In genomic region chr14:97703006-97703760, GRCh38 we compare ENCODE assay signal across 16 cellular contexts.
DNase-seq lines count a peak whose midpoint lies in the region; ATAC-seq, FAIRE-seq and TF ChIP-seq lines count a peak whose summit lies in the region.
"Had no signal": no experiment of that assay in that cellular context is flagged by ENCODE, and none has a peak within 500 bp of the region (broad histone marks: within the 10 kb centered on the region; RNA-seq: fewer than 3 reads in every experiment).

No MANE protein-coding gene starts in this region.

- intact Hi-C loops in activated CD4-positive, alpha-beta T cell treated with anti-CD3 and anti-CD28 coated beads for 36 hours (cut with DNase I, micrococcal nuclease): loop anchor here in 1 of 2 experiments (10.0 kb wide), 1 partner anchor 522 kb away; no protein-coding TSS in a partner anchor
- intact Hi-C loops in GM12878 (cut with micrococcal nuclease; ENCODE audit: unreplicated experiment): loop anchor here (10.0 kb wide), 2 partner anchors 158 to 288 kb away; no protein-coding TSS in a partner anchor

- CTCF ChIA-PET in activated CD4-positive, alpha-beta T cell treated with anti-CD3 and anti-CD28 coated beads for 36 hours (lab: Charles Lee): interaction anchor here (0.6 to 1.7 kb wide), 5 partner anchors 10 to 167 kb away, joined by 3 to 4 read pairs (median 3); no protein-coding TSS in a partner anchor
- CTCF ChIA-PET in WTC11 (lab: Charles Lee) (no interaction called here), GM12878 (lab: Yijun Ruan, JAX) (interaction anchor here (0.6 kb wide), 2 partner anchors 91 to 143 kb away, joined by 3 read pairs; no protein-coding TSS in a partner anchor)

- FAIRE-seq in GM12878 (lab: Jason Lieb, UNC): no peak
- FAIRE-seq: astrocyte had no signal

- no peaks in the 10 kb centered on the region for H3K79me2 ChIP-seq in GM12878 (ENCODE audit: control insufficient read depth, insufficient read depth, low read length)
- H3K79me2 ChIP-seq in GM23248 (ENCODE audit: insufficient read depth): no peaks in the 10 kb centered on the region

- TF ChIP-seq CTCF in WTC11 (IDR thresholded peaks at IDR 0.05) (no peak), GM12878 (IDR thresholded peaks at IDR 0.05 in 2 of 3, conservative IDR thresholded peaks at IDR 0.05 in 1 of 3; ENCODE audit: control insufficient read depth in 2 of 3, extremely low read depth in 1 of 3, insufficient read depth in 1 of 3, low read depth in 3 of 3, low read length in 3 of 3) (no peak), osteocyte (IDR thresholded peaks at IDR 0.05) (no peak)

- H4K20me1 ChIP-seq in GM12878 (ENCODE audit: control insufficient read depth, insufficient read depth) (no peaks in the 10 kb centered on the region), GM23248 (ENCODE audit: insufficient read depth) (no peaks in the 10 kb centered on the region)

- RAD21 ChIA-PET in GM12878 (lab: Charles Lee; ENCODE audit: unreplicated experiment): no interaction called here

- DNase-seq in activated CD4-positive, alpha-beta T cell treated with anti-CD3 and anti-CD28 coated beads for 36 hours: peak; percentile 28
- DNase-seq in activated CD4-positive, alpha-beta T cell treated with anti-CD3 and anti-CD28 coated beads, Interleukin-2, amount 50 U/mL, for 1 hour: no peak
- DNase-seq in WTC11 (ENCODE audit: low spot score): no peak
- peak; percentile 53 for DNase-seq in GM12878 (ENCODE audit: low read depth, low spot score)
- DNase-seq in stimulated activated effector memory CD8-positive, alpha-beta T cell treated with anti-CD3 and anti-CD28 coated beads, Interleukin-12 subunit alpha, Interleukin-12 subunit beta, amount 100 ng/mL, for 72 hours (ENCODE audit: low spot score in 2 of 2): peak in 1 of 2 donors; percentile 60
- no peak for DNase-seq in foreskin melanocyte
- DNase-seq in GM23248: no peak
- DNase-seq in osteocyte (ENCODE audit: extremely low spot score, unreplicated experiment): no peak
- DNase-seq: hypothalamus, KBM-7, left lung, NCI-H1436 treated with DMSO at 0.1 percent for 48 hours, NCI-H526 had no signal

- ATAC-seq in activated CD4-positive, alpha-beta T cell treated with anti-CD3 and anti-CD28 coated beads for 36 hours: peak; percentile 56
- ATAC-seq in WTC11: peak; percentile 68
- ATAC-seq in GM12878: peak; percentile 74
- peak; percentile 50 for ATAC-seq in stimulated activated effector memory CD8-positive, alpha-beta T cell treated with anti-CD3 and anti-CD28 coated beads, Interleukin-12 subunit alpha, Interleukin-12 subunit beta, amount 100 ng/mL, for 72 hours
- ATAC-seq: HCT116, left lung had no signal

- H3K27me3 ChIP-seq in GM12878 (replicated peaks in 1 of 2; ENCODE audit: control insufficient read depth in 2 of 2, insufficient read depth in 2 of 2, low read length in 1 of 2) (no peaks in the 10 kb centered on the region), GM23248 (replicated peaks; ENCODE audit: insufficient read depth) (no peaks in the 10 kb centered on the region)
- H3K27me3 ChIP-seq: left lung had no signal

- in situ Hi-C loops in GM12878 (cut with MboI): loop anchor here (10.0 kb wide), 1 partner anchor 1562 kb away; no protein-coding TSS in a partner anchor
- in situ Hi-C loops in GM23248 (cut with MboI): no loop called here

- H3K27ac Mint-ChIP-seq in activated CD4-positive, alpha-beta T cell treated with anti-CD3 and anti-CD28 coated beads for 36 hours: peak overlapping the region; percentile 83
- H3K27ac Mint-ChIP-seq in WTC11 (peak overlapping the region; percentile 35; the same call in 1 of the 2 replicates), osteocyte (ENCODE audit: unreplicated experiment) (no peak overlapping the region)
- peak overlapping the region; percentile 86 for H3K27ac Mint-ChIP-seq in stimulated activated effector memory CD8-positive, alpha-beta T cell treated with anti-CD3 and anti-CD28 coated beads, Interleukin-12 subunit alpha, Interleukin-12 subunit beta, amount 100 ng/mL, for 72 hours
- H3K27ac Mint-ChIP-seq: dendritic cell treated with granulocyte-macrophage colony-stimulating factor and Interleukin-4, amounts not matched to agents 40 ng/mL and 50 ng/mL, for 4 days had no signal

- H3K4me2 ChIP-seq in GM12878 (ENCODE audit: control insufficient read depth, insufficient read depth): no peak overlapping the region
- H3K4me2 ChIP-seq in GM23248 (ENCODE audit: unreplicated experiment): no peak overlapping the region

- WGBS in GM12878 (ENCODE audit: insufficient coverage, insufficient replicate concordance, low lambda C conversion rate, missing lambda C conversion rate): 38% methylated on average over 12 of the region's 12 CpGs
- 54 to 55% methylated on average over 12 of the region's 12 CpGs for WGBS in GM23248 (ENCODE audit: low coverage in 1 of 2, low lambda C conversion rate in 2 of 2, missing lambda C conversion rate in 2 of 2), 2 experiments

- H3K4me3 ChIP-seq in GM12878 (no peak overlapping the region), GM23248 (no peak overlapping the region)
- H3K4me3 ChIP-seq: left lung had no signal

- peaks cover 11% of the 10 kb centered on the region for H3K9me3 Mint-ChIP-seq in activated CD4-positive, alpha-beta T cell treated with anti-CD3 and anti-CD28 coated beads for 36 hours (ENCODE audit: low read depth)
- peaks cover 42% of the 10 kb centered on the region for H3K9me3 Mint-ChIP-seq in WTC11
- peaks cover 8% of the 10 kb centered on the region for H3K9me3 Mint-ChIP-seq in stimulated activated effector memory CD8-positive, alpha-beta T cell treated with anti-CD3 and anti-CD28 coated beads, Interleukin-12 subunit alpha, Interleukin-12 subunit beta, amount 100 ng/mL, for 72 hours
- peaks cover 57% of the 10 kb centered on the region for H3K9me3 Mint-ChIP-seq in osteocyte (ENCODE audit: unreplicated experiment)

- H3K9ac ChIP-seq in GM12878 (ENCODE audit: control insufficient read depth, insufficient read depth, low read length): no peak overlapping the region
- no peak overlapping the region for H3K9ac ChIP-seq in GM23248

- BruUV-seq in GM12878 (replicated peaks; lab: Mats Ljungman, UMichigan): no TSS peak

- H3K9me2 ChIP-seq in GM23248 (ENCODE audit: insufficient read depth): no peaks in the 10 kb centered on the region

- no peaks in the 10 kb centered on the region for H3K27me3 Mint-ChIP-seq in activated CD4-positive, alpha-beta T cell treated with anti-CD3 and anti-CD28 coated beads for 36 hours
- H3K27me3 Mint-ChIP-seq in WTC11 (ENCODE audit: low read depth) (no peaks in the 10 kb centered on the region), osteocyte (ENCODE audit: unreplicated experiment) (no peaks in the 10 kb centered on the region)
- H3K27me3 Mint-ChIP-seq: dendritic cell treated with granulocyte-macrophage colony-stimulating factor and Interleukin-4, amounts not matched to agents 40 ng/mL and 50 ng/mL, for 4 days had no signal

- H3K36me3 ChIP-seq in GM12878 (ENCODE audit: control insufficient read depth in 2 of 2, insufficient read depth in 2 of 2, low read length in 1 of 2): no peaks in the 10 kb centered on the region
- no peaks in the 10 kb centered on the region for H3K36me3 ChIP-seq in GM23248 (ENCODE audit: low read depth)
- H3K36me3 ChIP-seq: left lung had no signal

- no peak overlapping the region for H2AFZ ChIP-seq in GM12878 (ENCODE audit: control insufficient read depth, low read depth, low read length)
- no peak overlapping the region for H2AFZ ChIP-seq in GM23248

- H3K27ac ChIP-seq in GM12878 (ENCODE audit: control insufficient read depth, insufficient read depth) (no peak overlapping the region), GM23248 (no peak overlapping the region)
- H3K27ac ChIP-seq: left lung had no signal

- H3K4me1 ChIP-seq in GM12878 (ENCODE audit: control insufficient read depth, insufficient read depth, low read length) (peaks cover 7% of the 10 kb centered on the region), GM23248 (ENCODE audit: insufficient read depth) (no peaks in the 10 kb centered on the region)

- peak overlapping the region; percentile 44 for H3K4me3 Mint-ChIP-seq in activated CD4-positive, alpha-beta T cell treated with anti-CD3 and anti-CD28 coated beads for 36 hours
- H3K4me3 Mint-ChIP-seq in WTC11 (no peak overlapping the region), osteocyte (ENCODE audit: unreplicated experiment) (no peak overlapping the region)
- peak overlapping the region; percentile 50 for H3K4me3 Mint-ChIP-seq in stimulated activated effector memory CD8-positive, alpha-beta T cell treated with anti-CD3 and anti-CD28 coated beads, Interleukin-12 subunit alpha, Interleukin-12 subunit beta, amount 100 ng/mL, for 72 hours
- H3K4me3 Mint-ChIP-seq: dendritic cell treated with granulocyte-macrophage colony-stimulating factor and Interleukin-4, amounts not matched to agents 40 ng/mL and 50 ng/mL, for 4 days had no signal

- SMC1A ChIA-PET in GM12878 (lab: Charles Lee; ENCODE audit: uncharacterized antibody, unreplicated experiment): interaction anchor here (0.9 to 1.0 kb wide), 3 partner anchors 110 to 255 kb away, joined by 3 read pairs; no protein-coding TSS in a partner anchor

- no peaks in the 10 kb centered on the region for H3F3A ChIP-seq in GM23248 (ENCODE audit: insufficient read depth)

- peaks cover 4% of the 10 kb centered on the region for H3K36me3 Mint-ChIP-seq in activated CD4-positive, alpha-beta T cell treated with anti-CD3 and anti-CD28 coated beads for 36 hours (ENCODE audit: low read depth)
- H3K36me3 Mint-ChIP-seq in WTC11 (peaks cover 21% of the 10 kb centered on the region), osteocyte (ENCODE audit: unreplicated experiment) (no peaks in the 10 kb centered on the region)
- no peaks in the 10 kb centered on the region for H3K36me3 Mint-ChIP-seq in stimulated activated effector memory CD8-positive, alpha-beta T cell treated with anti-CD3 and anti-CD28 coated beads, Interleukin-12 subunit alpha, Interleukin-12 subunit beta, amount 100 ng/mL, for 72 hours

- peaks cover 66% of the 10 kb centered on the region for H3K4me1 Mint-ChIP-seq in activated CD4-positive, alpha-beta T cell treated with anti-CD3 and anti-CD28 coated beads for 36 hours
- peaks cover 38% of the 10 kb centered on the region for H3K4me1 Mint-ChIP-seq in WTC11
- peaks cover 73% of the 10 kb centered on the region for H3K4me1 Mint-ChIP-seq in stimulated activated effector memory CD8-positive, alpha-beta T cell treated with anti-CD3 and anti-CD28 coated beads, Interleukin-12 subunit alpha, Interleukin-12 subunit beta, amount 100 ng/mL, for 72 hours
- H3K4me1 Mint-ChIP-seq in osteocyte (ENCODE audit: unreplicated experiment): no peaks in the 10 kb centered on the region

- no peak for TF ChIP-seq RAD21 in GM12878 (IDR thresholded peaks at IDR 0.05; ENCODE audit: insufficient read depth, low read depth, low read length)

- POLR2A ChIA-PET in activated CD4-positive, alpha-beta T cell treated with anti-CD3 and anti-CD28 coated beads for 36 hours (lab: Charles Lee): no interaction called here
- POLR2A ChIA-PET in WTC11 (lab: Charles Lee) (interaction anchor here (0.6 kb wide), 1 partner anchor 485 kb away, joined by 3 read pairs; no protein-coding TSS in a partner anchor), GM12878 (lab: Charles Lee) (no interaction called here)

- H3K9me3 ChIP-seq in GM12878 (replicated peaks; ENCODE audit: control insufficient read depth, insufficient read depth, low read length): no peaks in the 10 kb centered on the region; the same call in 1 of the 3 replicates
- no peaks in the 10 kb centered on the region for H3K9me3 ChIP-seq in GM23248 (ENCODE audit: low read depth)

- TF ChIP-seq POLR2A in GM12878 (IDR thresholded peaks at IDR 0.05; ENCODE audit: low read depth, low read length): no peak

- TF ChIP-seq EP300 in GM12878 (IDR thresholded peaks at IDR 0.05; ENCODE audit: borderline replicate concordance in 1 of 2, control insufficient read depth in 1 of 2, low read depth in 2 of 2, low read length in 2 of 2): peak in 1 of 2 experiments; percentile 63; a peak in 1 of 4 replicates

Comparison
In these comparisons a context has a peak if more than half of its experiments do, and no peak if none do; other contexts are left out.
1. DNase-seq: peak in activated CD4-positive, alpha-beta T cell treated with anti-CD3 and anti-CD28 coated beads for 36 hours (single experiment) and GM12878 (single experiment); none in activated CD4-positive, alpha-beta T cell treated with anti-CD3 and anti-CD28 coated beads, Interleukin-2, amount 50 U/mL, for 1 hour (single experiment), WTC11 (single experiment), foreskin melanocyte (single experiment), GM23248 (single experiment) and osteocyte (single experiment).
2. H3K4me3 Mint-ChIP-seq: peak in activated CD4-positive, alpha-beta T cell treated with anti-CD3 and anti-CD28 coated beads for 36 hours (single experiment) and stimulated activated effector memory CD8-positive, alpha-beta T cell treated with anti-CD3 and anti-CD28 coated beads, Interleukin-12 subunit alpha, Interleukin-12 subunit beta, amount 100 ng/mL, for 72 hours (single experiment); none in WTC11 (single experiment) and osteocyte (single experiment).
3. Peak in every context shown above with its lines, with median percentiles within 50 percentile points of each other: ATAC-seq.